ENCODE assay signal across 10 cellular contexts in genomic region chr13:34155931-34156607, GRCh38.
DNase-seq lines count a peak whose midpoint lies in the region; ATAC-seq, FAIRE-seq and TF ChIP-seq lines count a peak whose summit lies in the region.
"Had no signal": no experiment of that assay in that cellular context is flagged by ENCODE, and none has a peak within 500 bp of the region (broad histone marks: within the 10 kb centered on the region; RNA-seq: fewer than 3 reads in every experiment).

No MANE protein-coding gene starts in this region.

- H2AFZ ChIP-seq in astrocyte (ENCODE audit: low read depth, low read length), result no peak overlapping the region

- H3K79me2 ChIP-seq in astrocyte (ENCODE audit: insufficient read depth, low read length), result no peaks in the 10 kb centered on the region

- FAIRE-seq in astrocyte (lab: Jason Lieb, UNC), result no peak

- H3K27ac Mint-ChIP-seq in astrocyte (ENCODE audit: unreplicated experiment), result peak overlapping the region; percentile 87
- peak overlapping the region in 1 of 9 donors; percentile 50 for H3K27ac Mint-ChIP-seq in naive thymus-derived CD4-positive, alpha-beta T cell

- POLR2A ChIA-PET in BJ (lab: Charles Lee), result interaction anchor here (0.6 kb wide), 1 partner anchor 33 kb away, joined by 3 read pairs; no protein-coding TSS in a partner anchor
- POLR2A ChIA-PET in naive thymus-derived CD4-positive, alpha-beta T cell (lab: Charles Lee), result no interaction called here

- ATAC-seq in GM21529 (IDR thresholded peaks at IDR 0.05; ENCODE audit: unreplicated experiment), result no peak
- no peak for ATAC-seq in HG03354 (IDR thresholded peaks at IDR 0.05; ENCODE audit: poor library complexity, severe bottlenecking, unreplicated experiment)
- no peak for ATAC-seq in naive thymus-derived CD4-positive, alpha-beta T cell

- H3K4me3 Mint-ChIP-seq in astrocyte (ENCODE audit: unreplicated experiment), result no peak overlapping the region
- H3K4me3 Mint-ChIP-seq in naive thymus-derived CD4-positive, alpha-beta T cell, result peak overlapping the region in 1 of 10 donors; percentile 23

- peaks cover 4% of the 10 kb centered on the region for H3K9me3 Mint-ChIP-seq in astrocyte (ENCODE audit: unreplicated experiment)
- H3K9me3 Mint-ChIP-seq in naive thymus-derived CD4-positive, alpha-beta T cell, result peaks cover 0 to 21% (median 2%) of the 10 kb centered on the region in 11 donors

- H3K36me3 Mint-ChIP-seq in astrocyte (ENCODE audit: low read depth, unreplicated experiment), result no peaks in the 10 kb centered on the region
- H3K36me3 Mint-ChIP-seq in naive thymus-derived CD4-positive, alpha-beta T cell, result peaks cover 0 to 3% (median 0%) of the 10 kb centered on the region in 5 donors

- peak overlapping the region; percentile 75 for H3K9ac ChIP-seq in astrocyte (ENCODE audit: low read length)

- CTCF ChIA-PET in BJ (lab: Yijun Ruan, JAX), result no interaction called here
- CTCF ChIA-PET in naive thymus-derived CD4-positive, alpha-beta T cell (lab: Charles Lee), result interaction anchor here (0.7 kb wide), 1 partner anchor 22 kb away, joined by 4 read pairs; no protein-coding TSS in a partner anchor

- peak; percentile 51 for DNase-seq in BJ (ENCODE audit: low read depth)
- peak; percentile 30 for DNase-seq in LHCN-M2 (ENCODE audit: low read depth)
- DNase-seq in astrocyte (ENCODE audit: low read depth), result peak; percentile 80
- DNase-seq in kidney glomerular epithelial cell (lab: John Stamatoyannopoulos, UW), result peak; percentile 17
- DNase-seq in naive thymus-derived CD4-positive, alpha-beta T cell, result no peak
- DNase-seq in stimulated activated naive CD4-positive, alpha-beta T cell treated with Interleukin-2 at 50 U/mL for 16 hours (lab: John Stamatoyannopoulos, UW), result no peak
- DNase-seq: thyroid gland had no signal

- peaks cover 35% of the 10 kb centered on the region for H3K4me1 Mint-ChIP-seq in astrocyte (ENCODE audit: low read depth, unreplicated experiment)
- peaks cover 0 to 23% (median 0%) of the 10 kb centered on the region in 7 donors for H3K4me1 Mint-ChIP-seq in naive thymus-derived CD4-positive, alpha-beta T cell

- TF ChIP-seq CTCF in BJ (IDR thresholded peaks at IDR 0.05; ENCODE audit: insufficient read depth, low read depth, low read length) (no peak), astrocyte (IDR thresholded peaks at IDR 0.05; ENCODE audit: insufficient read depth, low read depth, low read length) (no peak)

- peaks cover 28% of the 10 kb centered on the region for H3K4me1 ChIP-seq in astrocyte (ENCODE audit: insufficient read depth, low read length)
- no peaks in the 10 kb centered on the region for H3K4me1 ChIP-seq in naive thymus-derived CD4-positive, alpha-beta T cell (ENCODE audit: control insufficient read depth in 2 of 2, insufficient read depth in 2 of 2, low read length in 2 of 2)

- H3K27me3 Mint-ChIP-seq in astrocyte (ENCODE audit: low read depth, unreplicated experiment), result no peaks in the 10 kb centered on the region
- peaks cover 14 to 34% (median 20%) of the 10 kb centered on the region in 5 donors for H3K27me3 Mint-ChIP-seq in naive thymus-derived CD4-positive, alpha-beta T cell

- H3K4me2 ChIP-seq in astrocyte (ENCODE audit: low read length), result peak overlapping the region; percentile 81

- H3K27me3 ChIP-seq in BJ (ENCODE audit: control insufficient read depth, insufficient read depth, low read length) (no peaks in the 10 kb centered on the region), astrocyte (ENCODE audit: insufficient read depth, low read length) (no peaks in the 10 kb centered on the region)
- no peaks in the 10 kb centered on the region for H3K27me3 ChIP-seq in naive thymus-derived CD4-positive, alpha-beta T cell (ENCODE audit: control insufficient read depth in 2 of 2, insufficient read depth in 2 of 2, low read length in 2 of 2)
- H3K27me3 ChIP-seq: right atrium auricular region, thyroid gland had no signal

- H3K4me3 ChIP-seq in BJ (ENCODE audit: low read depth, low read length) (no peak overlapping the region), astrocyte (ENCODE audit: insufficient read depth, low read depth, low read length) (peak overlapping the region; percentile 25)
- H3K4me3 ChIP-seq in naive thymus-derived CD4-positive, alpha-beta T cell (ENCODE audit: low read length), result no peak overlapping the region
- H3K4me3 ChIP-seq: right atrium auricular region, thyroid gland had no signal

- intact Hi-C loops in naive thymus-derived CD4-positive, alpha-beta T cell (cut with micrococcal nuclease), result no loop called here

- H3K27ac ChIP-seq in astrocyte (ENCODE audit: low read depth, low read length), result peak overlapping the region; percentile 92
- H3K27ac ChIP-seq in naive thymus-derived CD4-positive, alpha-beta T cell (ENCODE audit: low read depth, low read length), result no peak overlapping the region
- H3K27ac ChIP-seq: right atrium auricular region had no signal

- H3K36me3 ChIP-seq in BJ (ENCODE audit: control insufficient read depth, insufficient read depth, low read length) (no peaks in the 10 kb centered on the region), astrocyte (ENCODE audit: insufficient read depth, low read length) (no peaks in the 10 kb centered on the region)
- H3K36me3 ChIP-seq in naive thymus-derived CD4-positive, alpha-beta T cell (ENCODE audit: control insufficient read depth in 2 of 3, insufficient read depth in 3 of 3, low read length in 3 of 3), result no peaks in the 10 kb centered on the region
- H3K36me3 ChIP-seq: right atrium auricular region, thyroid gland had no signal

- H3K9me3 ChIP-seq in astrocyte (ENCODE audit: insufficient read depth, low read depth, low read length), result no peaks in the 10 kb centered on the region
- H3K9me3 ChIP-seq in naive thymus-derived CD4-positive, alpha-beta T cell (ENCODE audit: control insufficient read depth in 2 of 3, low read length in 3 of 3), result no peaks in the 10 kb centered on the region
- H3K9me3 ChIP-seq: right atrium auricular region, thyroid gland had no signal

- no peaks in the 10 kb centered on the region for H4K20me1 ChIP-seq in astrocyte (ENCODE audit: insufficient read depth, low read length)

Comparison
In these comparisons a context has a peak if more than half of its experiments do, and no peak if none do; other contexts are left out.
1. DNase-seq: peak in BJ (single experiment), LHCN-M2 (single experiment), astrocyte (single experiment) and kidney glomerular epithelial cell (single experiment); none in naive thymus-derived CD4-positive, alpha-beta T cell (0 of 9) and stimulated activated naive CD4-positive, alpha-beta T cell treated with Interleukin-2 at 50 U/mL for 16 hours (single experiment).